Comparison of ENCODE assay signal across 22 cellular contexts in genomic region chr17:50911450-50911849, GRCh38. TPM values are rescaled to one million over a fixed set of nuclear protein-coding genes. Genes with fewer than 3 reads are reported as not detected.
DNase-seq lines count a peak whose midpoint lies in the region; TF ChIP-seq lines count a peak whose summit lies in the region.
"Had no signal": no experiment of that assay in that cellular context is flagged by ENCODE, and none has a peak within 500 bp of the region (broad histone marks: within the 10 kb centered on the region; RNA-seq: fewer than 3 reads in every experiment).

No MANE protein-coding gene starts in this region.

- TF ChIP-seq RAD21 in Ishikawa (IDR thresholded peaks at IDR 0.05; ENCODE audit: low read depth) = no peak
- TF ChIP-seq RAD21 in liver (IDR thresholded peaks at IDR 0.05) = peak in 1 of 2 donors; percentile 4

- H3K36me3 ChIP-seq in left ventricle myocardium inferior (no peaks in the 10 kb centered on the region), right atrium auricular region (no peaks in the 10 kb centered on the region), liver (ENCODE audit: control insufficient read depth in 4 of 4, insufficient read depth in 3 of 4, low read depth in 1 of 4, low read length in 3 of 4) (no peaks in the 10 kb centered on the region)
- H3K36me3 ChIP-seq: vagina had no signal

- H3K27me3 ChIP-seq in left ventricle myocardium inferior (ENCODE audit: low read depth) (no peaks in the 10 kb centered on the region), right atrium auricular region (no peaks in the 10 kb centered on the region), liver (ENCODE audit: control insufficient read depth in 4 of 4, insufficient read depth in 4 of 4, low read length in 3 of 4) (no peaks in the 10 kb centered on the region)
- H3K27me3 ChIP-seq: vagina had no signal

- no peaks in the 10 kb centered on the region for H3K9me3 Mint-ChIP-seq in HFFc6
- peaks cover 4% of the 10 kb centered on the region for H3K9me3 Mint-ChIP-seq in type B pancreatic cell
- H3K9me3 Mint-ChIP-seq: activated T-helper 1 cell treated with anti-CD3 and anti-CD28 coated beads, Interleukin-12 subunit alpha, Interleukin-12 subunit beta, Interleukin-2, Interleukin-4 antibody, amounts not matched to agents 30 ng/mL and 10 ng/mL and 1 ng/mL, durations not matched to agents 14 hours and 24 hours and 36 hours had no signal

- H3K4me1 ChIP-seq in left ventricle myocardium inferior = peaks cover 36% of the 10 kb centered on the region
- H3K4me1 ChIP-seq in right atrium auricular region = peaks cover 0 to 16% of the 10 kb centered on the region in 2 donors
- H3K4me1 ChIP-seq in liver (ENCODE audit: control insufficient read depth in 4 of 4, insufficient read depth in 4 of 4, low read length in 3 of 4) = peaks cover 20 to 73% (median 42%) of the 10 kb centered on the region in 4 donors

- WGBS in liver = 49% methylated on average over 6 of the region's 6 CpGs

- H3K9ac ChIP-seq in liver (ENCODE audit: low read depth in 1 of 2, low read length in 2 of 2) = peak overlapping the region in 1 of 2 donors; percentile 25

- H3K27ac ChIP-seq in left ventricle myocardium inferior (replicated peaks) = peak overlapping the region; percentile 91
- H3K27ac ChIP-seq in right atrium auricular region = no peak overlapping the region
- peak overlapping the region in 1 of 2 donors; percentile 56 for H3K27ac ChIP-seq in liver (ENCODE audit: low read depth in 1 of 2, low read length in 2 of 2)
- H3K27ac ChIP-seq: epithelial cell of prostate, vagina had no signal

- intact Hi-C loops in left ventricle myocardium inferior (cut with micrococcal nuclease) = no loop called here

- DNase-seq in left ventricle myocardium inferior = no peak
- no peak for DNase-seq in right atrium auricular region (ENCODE audit: low spot score)
- no peak for DNase-seq in SW480 (ENCODE audit: low spot score)
- no peak for DNase-seq in HFFc6
- DNase-seq in type B pancreatic cell (ENCODE audit: extremely low spot score, unreplicated experiment) = no peak
- DNase-seq: activated CD4-positive, alpha-beta T cell treated with anti-CD3 and anti-CD28 coated beads for 36 hours; DMS79; GOT3; KBM-7; kidney glomerular epithelial cell; mammary epithelial cell; MM.1S; NCI-H1417; NCI-H510A treated with DMSO at 0.1 percent for 48 hours; NK-92 treated with Interleukin-12 subunit alpha and Interleukin-12 subunit beta, amount 100 ng/mL, for 24 hours; SIG-M5 had no signal

- H3K9me3 ChIP-seq in left ventricle myocardium inferior (replicated peaks) (no peaks in the 10 kb centered on the region), right atrium auricular region (no peaks in the 10 kb centered on the region), liver (ENCODE audit: control insufficient read depth in 4 of 4, low read length in 3 of 4) (no peaks in the 10 kb centered on the region)
- H3K9me3 ChIP-seq: vagina had no signal

- H3K4me3 Mint-ChIP-seq in HFFc6 (no peak overlapping the region), type B pancreatic cell (no peak overlapping the region)
- H3K4me3 Mint-ChIP-seq: activated CD4-positive, alpha-beta T cell treated with anti-CD3 and anti-CD28 coated beads for 36 hours; activated T-helper 1 cell treated with anti-CD3 and anti-CD28 coated beads, Interleukin-12 subunit alpha, Interleukin-12 subunit beta, Interleukin-2, Interleukin-4 antibody, amounts not matched to agents 30 ng/mL and 10 ng/mL and 1 ng/mL, durations not matched to agents 14 hours and 24 hours and 36 hours had no signal

- H3K27me3 Mint-ChIP-seq in HFFc6 (ENCODE audit: insufficient read depth) = peaks cover 6% of the 10 kb centered on the region
- H3K27me3 Mint-ChIP-seq in type B pancreatic cell = no peaks in the 10 kb centered on the region
- H3K27me3 Mint-ChIP-seq: activated CD4-positive, alpha-beta T cell treated with anti-CD3 and anti-CD28 coated beads for 36 hours had no signal

- TF ChIP-seq CTCF in left ventricle myocardium inferior (IDR thresholded peaks at IDR 0.05; ENCODE audit: borderline replicate concordance) (no peak), right atrium auricular region (IDR thresholded peaks at IDR 0.05) (no peak), liver (IDR thresholded peaks at IDR 0.05; ENCODE audit: low read depth, low read length, missing input control) (no peak), HFFc6 (IDR thresholded peaks at IDR 0.05) (no peak), type B pancreatic cell (conservative IDR thresholded peaks at IDR 0.05) (no peak)

- H3K27ac Mint-ChIP-seq in HFFc6 (no peak overlapping the region), type B pancreatic cell (no peak overlapping the region)
- H3K27ac Mint-ChIP-seq: activated T-helper 1 cell treated with anti-CD3 and anti-CD28 coated beads, Interleukin-12 subunit alpha, Interleukin-12 subunit beta, Interleukin-2, Interleukin-4 antibody, amounts not matched to agents 30 ng/mL and 10 ng/mL and 1 ng/mL, durations not matched to agents 14 hours and 24 hours and 36 hours had no signal

- H3K4me1 Mint-ChIP-seq in HFFc6 (ENCODE audit: low read depth) (no peaks in the 10 kb centered on the region), type B pancreatic cell (ENCODE audit: unreplicated experiment) (peaks cover 37% of the 10 kb centered on the region)

- no peak for TF ChIP-seq EP300 in Ishikawa (IDR thresholded peaks at IDR 0.05; ENCODE audit: borderline replicate concordance)

- H3K36me3 Mint-ChIP-seq in HFFc6 (ENCODE audit: low read depth) (no peaks in the 10 kb centered on the region), type B pancreatic cell (peaks cover 3% of the 10 kb centered on the region)
- H3K36me3 Mint-ChIP-seq: activated naive CD4-positive, alpha-beta T cell treated with anti-CD3 and anti-CD28 coated beads, Interleukin-2, amount 50 U/mL, for 72 hours had no signal

- H3K4me3 ChIP-seq in left ventricle myocardium inferior (no peak overlapping the region), right atrium auricular region (no peak overlapping the region), liver (ENCODE audit: low read depth in 1 of 3, low read length in 3 of 3) (peak overlapping the region in 1 of 3 donors; percentile 58)
- H3K4me3 ChIP-seq: vagina had no signal

TF ChIP-seq in Ishikawa, 13 proteins besides CTCF, POLR2A, EP300 and RAD21:
- peak; percentile 28; the same call in 1 of the 2 replicates for TF ChIP-seq REST (IDR thresholded peaks at IDR 0.05; ENCODE audit: low read depth)
- TF ChIP-seq CREB1 (IDR thresholded peaks at IDR 0.05; ENCODE audit: low read depth) = no peak
- TF ChIP-seq EGR1 (IDR thresholded peaks at IDR 0.05) = no peak
TF ChIP-seq in Ishikawa: peak in this region for 1.

TF ChIP-seq in liver, 16 proteins besides CTCF, POLR2A, EP300 and RAD21 (continues in another document):
- TF ChIP-seq JUND (IDR thresholded peaks at IDR 0.05) = no peak
- TF ChIP-seq, protein P1, sequence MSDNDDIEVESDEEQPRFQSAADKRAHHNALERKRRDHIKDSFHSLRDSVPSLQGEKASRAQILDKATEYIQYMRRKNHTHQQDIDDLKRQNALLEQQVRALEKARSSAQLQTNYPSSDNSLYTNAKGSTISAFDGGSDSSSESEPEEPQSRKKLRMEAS (IDR thresholded peaks at IDR 0.05) = no peak
- peak; percentile 79 for TF ChIP-seq REST (IDR thresholded peaks at IDR 0.05)
- no peak for TF ChIP-seq TAF1 (conservative IDR thresholded peaks at IDR 0.05)
- no peak for TF ChIP-seq NR2F2 (IDR thresholded peaks at IDR 0.05)
- TF ChIP-seq FOXA1 (IDR thresholded peaks at IDR 0.05) = no peak
- TF ChIP-seq HNF4A (conservative IDR thresholded peaks at IDR 0.05) = peak in 1 of 2 donors; percentile 20
- no peak for TF ChIP-seq EGR1 (IDR thresholded peaks at IDR 0.05; ENCODE audit: low read depth in 2 of 2)
- TF ChIP-seq YY1 (IDR thresholded peaks at IDR 0.05) = no peak
- no peak for TF ChIP-seq HNF4G (IDR thresholded peaks at IDR 0.05)

RNA-seq across cellular contexts. Expression of gene TOB1, which starts 45.3 kb away (rescaled TPM):
- total RNA-seq in left ventricle myocardium inferior = 101 TPM
- total RNA-seq in right atrium auricular region = 10 to 100 TPM; 29.0 to 31.0 TPM
- 10 to 100 TPM; 10.2 to 28.0 TPM for total RNA-seq in liver
- 100 to 1,000 TPM in 1 of 2 donors, 10 to 100 TPM in 1; 47.5 to 132 TPM for polyA plus RNA-seq in liver
- total RNA-seq in HFFc6 (2021; fragmentation: NEBNext Ultra II Directional; extraction: Animal tissue kit (Norgen Biotek cat#: 25700)) = 10 to 100 TPM; 76.3 to 94.1 (median 89.1) TPM
- 54.9 and 113 TPM in 2 replicates for total RNA-seq in type B pancreatic cell (ENCODE audit: low replicate concordance)
